In genomic region chr12:57522019-57522886, GRCh38 we compare ENCODE assay signal across 7 cellular contexts. TPM values are rescaled to one million over a fixed set of nuclear protein-coding genes. Genes with fewer than 3 reads are reported as not detected.
DNase-seq lines count a peak whose midpoint lies in the region; ATAC-seq, FAIRE-seq and TF ChIP-seq lines count a peak whose summit lies in the region.

TSS of gene MBD6 (plus strand) at chr12:57522824. CDS start at chr12:57524304, 1,480 bp downstream.

- H3K36me3 ChIP-seq in astrocyte (ENCODE audit: insufficient read depth, low read length) (peaks cover 12% of the 10 kb centered on the region), hepatocyte (replicated peaks; ENCODE audit: insufficient read depth, low read depth) (no peaks in the 10 kb centered on the region)

- H3K27me3 ChIP-seq in astrocyte (ENCODE audit: insufficient read depth, low read length) = no peaks in the 10 kb centered on the region
- H3K27me3 ChIP-seq in hepatocyte = no peaks in the 10 kb centered on the region

- peaks cover 52% of the 10 kb centered on the region for H3K4me1 ChIP-seq in astrocyte (ENCODE audit: insufficient read depth, low read length)
- peaks cover 29% of the 10 kb centered on the region for H3K4me1 ChIP-seq in hepatocyte (ENCODE audit: insufficient read depth)

- H3K9me3 ChIP-seq in astrocyte (ENCODE audit: insufficient read depth, low read depth, low read length) (no peaks in the 10 kb centered on the region), hepatocyte (ENCODE audit: low read depth) (no peaks in the 10 kb centered on the region)

- H3K4me3 ChIP-seq in astrocyte (ENCODE audit: insufficient read depth, low read depth, low read length) (peak within 1 kb of the TSS; percentile 78), hepatocyte (peak within 1 kb of the TSS; percentile 58), retinal pigment epithelial cell (ENCODE audit: low read length) (peak within 1 kb of the TSS; percentile 72)

- TF ChIP-seq CTCF in astrocyte (IDR thresholded peaks at IDR 0.05; ENCODE audit: insufficient read depth, low read depth, low read length) (no peak), hepatocyte (IDR thresholded peaks at IDR 0.05; ENCODE audit: poor library complexity) (no peak), retinal pigment epithelial cell (conservative IDR thresholded peaks at IDR 0.05; ENCODE audit: low read depth, low read length) (no peak)

- no peaks in the 10 kb centered on the region for H3K9me2 ChIP-seq in hepatocyte (replicated peaks; ENCODE audit: insufficient read depth)

- H3K9me3 Mint-ChIP-seq in astrocyte (ENCODE audit: unreplicated experiment) = no peaks in the 10 kb centered on the region

- peaks cover 17% of the 10 kb centered on the region for H3K36me3 Mint-ChIP-seq in astrocyte (ENCODE audit: low read depth, unreplicated experiment)

- FAIRE-seq in GM18507 (lab: Jason Lieb, UNC) (peak; percentile 89), astrocyte (lab: Jason Lieb, UNC) (no peak)

- DNase-seq in GM18507 (ENCODE audit: extremely low spot score, insufficient read length, low read depth) = peak; percentile 93
- peak; percentile 55 for DNase-seq in NCI-H2029 treated with DMSO at 0.1 percent for 48 hours (lab: John Stamatoyannopoulos, UW)
- DNase-seq in T-helper 22 cell (ENCODE audit: low read depth) = peak; percentile 85
- DNase-seq in astrocyte (ENCODE audit: low read depth) = peak; percentile 86
- peak; percentile 97 for DNase-seq in hepatocyte (ENCODE audit: low spot score)
- DNase-seq in retinal pigment epithelial cell (ENCODE audit: low read depth) = peak; percentile 74

- H3K4me2 ChIP-seq in astrocyte (ENCODE audit: low read length) = peak within 1 kb of the TSS; percentile 95
- peak within 1 kb of the TSS; percentile 89 for H3K4me2 ChIP-seq in hepatocyte

- WGBS in hepatocyte (ENCODE audit: low lambda C conversion rate, missing lambda C conversion rate) = 4% methylated on average over 9 of the region's 56 CpGs

- peak; percentile 35 for ATAC-seq in HG02943 (IDR thresholded peaks at IDR 0.05; ENCODE audit: low read depth, unreplicated experiment)

- H3K27ac Mint-ChIP-seq in astrocyte (ENCODE audit: unreplicated experiment) = peak within 1 kb of the TSS; percentile 99

- H3K79me2 ChIP-seq in astrocyte (ENCODE audit: insufficient read depth, low read length) (peaks cover 60% of the 10 kb centered on the region), hepatocyte (peaks cover 71% of the 10 kb centered on the region)

- peak within 1 kb of the TSS; percentile 93 for H3K4me3 Mint-ChIP-seq in astrocyte (ENCODE audit: unreplicated experiment)

- H4K20me1 ChIP-seq in astrocyte (ENCODE audit: insufficient read depth, low read length) = peaks cover 71% of the 10 kb centered on the region
- peaks cover 55% of the 10 kb centered on the region for H4K20me1 ChIP-seq in hepatocyte (ENCODE audit: insufficient read depth, poor library complexity, severe bottlenecking)

- H2AFZ ChIP-seq in astrocyte (ENCODE audit: low read depth, low read length) (peak within 1 kb of the TSS; percentile 47), hepatocyte (peak within 1 kb of the TSS; percentile 15)

- H3K27me3 Mint-ChIP-seq in astrocyte (ENCODE audit: low read depth, unreplicated experiment) = no peaks in the 10 kb centered on the region

- peaks cover 41% of the 10 kb centered on the region for H3K4me1 Mint-ChIP-seq in astrocyte (ENCODE audit: low read depth, unreplicated experiment)

- peak within 1 kb of the TSS; percentile 85 for H3K9ac ChIP-seq in astrocyte (ENCODE audit: low read length)

- H3K27ac ChIP-seq in astrocyte (ENCODE audit: low read depth, low read length) (peak within 1 kb of the TSS; percentile 91), hepatocyte (peak within 1 kb of the TSS; percentile 99)

RNA-seq across cellular contexts. Expression of gene MBD6, which starts in this region (rescaled TPM):
- total RNA-seq in astrocyte (55.3 and 58.5 TPM in 2 replicates), hepatocyte (6.6 and 7.0 TPM in 2 replicates)
- polyA plus RNA-seq in hepatocyte = 35.2 and 39.8 TPM in 2 replicates

Comparison
In these comparisons a context has a peak if more than half of its experiments do, and no peak if none do; other contexts are left out.
1. Peak in every context shown above with its lines: DNase-seq, ATAC-seq, H3K4me3 ChIP-seq and H3K27ac ChIP-seq.